In genomic region chr1:11068556-11069232, GRCh38 we compare ENCODE assay signal across 26 cellular contexts. TPM values are rescaled to one million over a fixed set of nuclear protein-coding genes. Genes with fewer than 3 reads are reported as not detected.
A peak's percentile ranks its signal among the peaks of the same experiment; 100 is the strongest.
DNase-seq lines count a peak whose midpoint lies in the region; TF ChIP-seq lines count a peak whose summit lies in the region.
"Had no signal": no experiment of that assay in that cellular context is flagged by ENCODE, and none has a peak within 500 bp of the region (broad histone marks: within the 10 kb centered on the region; RNA-seq: fewer than 3 reads in every experiment).

No MANE protein-coding gene starts in this region.

- intact Hi-C loops in uterus (cut with DNase I; ENCODE audit: low total_unique reads): no loop called here

- H3K27me3 ChIP-seq in uterus: no peaks in the 10 kb centered on the region
- H3K27me3 ChIP-seq: BLaER1 had no signal

- peaks cover 46% of the 10 kb centered on the region for H3K36me3 Mint-ChIP-seq in chondrocyte (ENCODE audit: low read depth)
- H3K36me3 Mint-ChIP-seq in neural crest cell (ENCODE audit: low read depth): peaks cover 27% of the 10 kb centered on the region

- no peak for TF ChIP-seq POLR2A in uterus (IDR thresholded peaks at IDR 0.05)

- no peaks in the 10 kb centered on the region for H3K9me3 Mint-ChIP-seq in chondrocyte (ENCODE audit: low read depth)
- no peaks in the 10 kb centered on the region for H3K9me3 Mint-ChIP-seq in neural crest cell
- H3K9me3 Mint-ChIP-seq: activated B cell treated with CpG ODN at 0.5 μM for 24 hours; naive thymus-derived CD4-positive, alpha-beta T cell; T-helper 2 cell treated with Interferon-gamma antibody and Interleukin-4, amounts not matched to agents 5 μg/mL and 100 μg/mL, for 36 hours had no signal

- H3K4me3 Mint-ChIP-seq in chondrocyte (ENCODE audit: unreplicated experiment): no peak overlapping the region
- no peak overlapping the region for H3K4me3 Mint-ChIP-seq in neural crest cell
- H3K4me3 Mint-ChIP-seq: activated B cell treated with CpG ODN at 0.5 μM for 24 hours; naive thymus-derived CD4-positive, alpha-beta T cell; T-helper 2 cell treated with Interferon-gamma antibody and Interleukin-4, amounts not matched to agents 5 μg/mL and 100 μg/mL, for 36 hours had no signal

- TF ChIP-seq CTCF in chondrocyte (IDR thresholded peaks at IDR 0.05): no peak
- TF ChIP-seq CTCF in neural crest cell (conservative IDR thresholded peaks at IDR 0.05): no peak
- TF ChIP-seq CTCF in uterus (IDR thresholded peaks at IDR 0.05): no peak

- DNase-seq in activated effector memory CD4-positive, alpha-beta T cell treated with anti-CD3 and anti-CD28 coated beads, Interleukin-2, amount 50 U/mL, for 16 hours: peak; percentile 25
- DNase-seq in activated effector memory CD4-positive, alpha-beta T cell treated with Interleukin-2 at 50 U/mL for 16 hours: no peak
- peak; percentile 27 for DNase-seq in chondrocyte (ENCODE audit: low spot score)
- no peak for DNase-seq in neural crest cell (ENCODE audit: low read depth, low spot score)
- peak; percentile 1 for DNase-seq in ureter (ENCODE audit: low spot score)
- DNase-seq in uterus: no peak
- DNase-seq in NCI-H1092 treated with DMSO at 0.1 percent for 48 hours (lab: John Stamatoyannopoulos, UW): no peak
- DNase-seq in germinal center (ENCODE audit: low spot score): no peak
- DNase-seq: Calu3; islet precursor cell; naive thymus-derived CD4-positive, alpha-beta T cell; NCI-H1048; NCI-H2029 treated with DMSO at 0.1 percent for 48 hours; stimulated activated CD4-positive, alpha-beta T cell treated with anti-CD3 and anti-CD28 coated beads, Interleukin-2, amount 100 ng/mL, for 24 hours; stimulated activated naive CD4-positive, alpha-beta T cell had no signal

- H3K27ac Mint-ChIP-seq in chondrocyte (ENCODE audit: unreplicated experiment): no peak overlapping the region
- H3K27ac Mint-ChIP-seq in neural crest cell (ENCODE audit: unreplicated experiment): peak overlapping the region; percentile 69
- H3K27ac Mint-ChIP-seq: activated B cell treated with CpG ODN at 0.5 μM for 24 hours, progenitor cell of endocrine pancreas had no signal

- no peak overlapping the region for H3K27ac ChIP-seq in uterus
- H3K27ac ChIP-seq: A549, BLaER1, epithelial cell of prostate had no signal

- H3K4me3 ChIP-seq in uterus: no peak overlapping the region
- H3K4me3 ChIP-seq: A549, BLaER1, HAP-1 had no signal

- H3K27me3 Mint-ChIP-seq in chondrocyte (ENCODE audit: low read depth) (no peaks in the 10 kb centered on the region), neural crest cell (ENCODE audit: low read depth) (no peaks in the 10 kb centered on the region)
- H3K27me3 Mint-ChIP-seq: activated B cell treated with CpG ODN at 0.5 μM for 24 hours; naive thymus-derived CD4-positive, alpha-beta T cell; progenitor cell of endocrine pancreas had no signal

- H3K36me3 ChIP-seq in uterus: no peaks in the 10 kb centered on the region

- no peaks in the 10 kb centered on the region for H3K4me1 ChIP-seq in uterus
- H3K4me1 ChIP-seq: A549, HAP-1 had no signal

- H3K4me1 Mint-ChIP-seq in chondrocyte (ENCODE audit: low read depth): no peaks in the 10 kb centered on the region
- H3K4me1 Mint-ChIP-seq in neural crest cell: peaks cover 3% of the 10 kb centered on the region

- H3K9me3 ChIP-seq in uterus: no peaks in the 10 kb centered on the region
- H3K9me3 ChIP-seq: A549, BLaER1, HAP-1 had no signal

RNA-seq across cellular contexts. Expression of gene SRM, which starts 8.9 kb away (rescaled TPM):
- 140 to 176 TPM (median 141 TPM) in 3 replicates for total RNA-seq in chondrocyte
- 147 and 152 TPM in 2 replicates for total RNA-seq in neural crest cell
- 72.6 TPM for total RNA-seq in ureter
- 10 to 100 TPM; 15.5 to 86.3 (median 42.8) TPM for total RNA-seq in uterus

RNA-seq across cellular contexts. Expression of gene MASP2, which starts 21.7 kb away (rescaled TPM):
- not detected in 3 replicates for total RNA-seq in chondrocyte
- total RNA-seq in neural crest cell: 0.14 TPM in 1 of 2 replicates, not detected in the other
- not detected for total RNA-seq in ureter
- total RNA-seq in uterus: not detected
- total RNA-seq: activated B cell treated with CpG ODN at 0.5 μM for 24 hours, Calu3, fibroblast of villous mesenchyme, lung microvascular endothelial cell, NCI-H460, progenitor cell of endocrine pancreas, RPMI7951 had no signal

RNA-seq across cellular contexts. Expression of gene EXOSC10, which starts 31.0 kb away (rescaled TPM):
- total RNA-seq in chondrocyte (49.1 to 57.2 TPM (median 49.8 TPM) in 3 replicates), neural crest cell (115 and 127 TPM in 2 replicates), ureter (71.5 TPM), uterus (10 to 100 TPM; 32.4 to 98.1 (median 59.9) TPM)

RNA-seq across cellular contexts. Expression of gene TARDBP, which starts 56.2 kb away (rescaled TPM):
- total RNA-seq in chondrocyte (97.8 to 119 TPM (median 103 TPM) in 3 replicates), neural crest cell (253 and 268 TPM in 2 replicates), ureter (180 TPM), uterus (100 to 1,000 TPM; 176 to 617 (median 207) TPM)

Comparison
In these comparisons a context has a peak if more than half of its experiments do, and no peak if none do; other contexts are left out.
1. DNase-seq: peak in activated effector memory CD4-positive, alpha-beta T cell treated with anti-CD3 and anti-CD28 coated beads, Interleukin-2, amount 50 U/mL, for 16 hours (single experiment), chondrocyte (single experiment) and ureter (single experiment); none in activated effector memory CD4-positive, alpha-beta T cell treated with Interleukin-2 at 50 U/mL for 16 hours (single experiment), neural crest cell (single experiment), uterus (0 of 2), NCI-H1092 treated with DMSO at 0.1 percent for 48 hours (single experiment) and germinal center (single experiment).